In the genomic region with DNA sequence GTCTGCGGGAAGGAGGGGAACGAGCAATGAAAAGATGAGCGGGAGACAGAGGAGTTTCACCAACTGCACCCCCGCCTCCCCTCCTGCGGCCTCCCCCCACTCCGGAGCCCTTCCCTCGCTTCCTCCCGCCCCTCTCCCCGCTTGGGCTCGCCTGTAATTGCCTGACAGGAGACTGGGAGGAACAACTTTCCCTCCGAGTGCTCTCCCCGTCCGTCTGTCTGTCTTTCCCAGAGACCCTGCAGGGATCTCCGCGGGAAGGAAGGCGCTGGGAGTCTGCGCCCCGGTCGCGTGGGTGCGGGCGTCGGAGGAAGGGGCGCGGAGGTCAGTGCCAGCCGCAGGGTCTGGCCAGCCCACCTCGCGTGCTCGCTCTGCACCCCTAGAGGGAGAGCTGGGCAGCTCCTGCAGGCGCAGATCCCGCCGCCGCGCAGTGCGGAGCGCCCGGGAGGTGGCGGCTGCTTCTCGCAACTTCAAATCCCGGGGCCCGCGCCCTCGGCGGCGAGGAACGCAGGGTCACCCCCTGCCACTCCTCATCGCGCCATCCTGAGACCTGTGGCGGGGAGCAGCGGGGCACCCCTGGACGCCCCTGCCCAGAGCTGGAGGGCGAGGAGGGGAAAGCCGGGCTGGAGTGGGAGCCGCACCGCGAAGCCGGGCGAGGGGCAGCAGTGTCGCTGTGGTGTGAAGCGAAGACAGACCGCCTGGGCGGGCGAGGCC, we compare ENCODE assay signal across 8 cellular contexts. TPM values are rescaled to one million over a fixed set of nuclear protein-coding genes. Genes with fewer than 3 reads are reported as not detected.
DNase-seq lines count a peak whose midpoint lies in the region; ATAC-seq and TF ChIP-seq lines count a peak whose summit lies in the region.

No MANE protein-coding gene starts in this region.

- TF ChIP-seq CTCF in mesothelial cell of epicardium (IDR thresholded peaks at IDR 0.05; ENCODE audit: unreplicated experiment), result peak; percentile 34

- peaks cover 58% of the 10 kb centered on the region for H3K27me3 Mint-ChIP-seq in activated CD4-positive, alpha-beta memory T cell treated with anti-CD3 and anti-CD28 coated beads for 36 hours
- no peaks in the 10 kb centered on the region for H3K27me3 Mint-ChIP-seq in mesothelial cell of epicardium (ENCODE audit: low read depth)

- H3K4me1 Mint-ChIP-seq in activated CD4-positive, alpha-beta memory T cell treated with anti-CD3 and anti-CD28 coated beads for 36 hours (ENCODE audit: low read depth), result peaks cover 27% of the 10 kb centered on the region
- peaks cover 60% of the 10 kb centered on the region for H3K4me1 Mint-ChIP-seq in mesothelial cell of epicardium

- peak overlapping the region; percentile 64 for H3K4me3 Mint-ChIP-seq in activated CD4-positive, alpha-beta memory T cell treated with anti-CD3 and anti-CD28 coated beads for 36 hours
- peak overlapping the region; percentile 79 for H3K4me3 Mint-ChIP-seq in mesothelial cell of epicardium

- intact Hi-C loops in activated CD4-positive, alpha-beta memory T cell treated with anti-CD3 and anti-CD28 coated beads for 36 hours (cut with micrococcal nuclease), result loop anchor here (5.0 to 10.0 kb wide), 6 partner anchors 42 to 790 kb away; no protein-coding TSS in a partner anchor

- H3K9ac ChIP-seq in subcutaneous abdominal adipose tissue (ENCODE audit: low read length in 5 of 5), result peak overlapping the region in 4 of 5 donors; percentile 71 to 87 (median 84)

- CTCF ChIA-PET in activated CD4-positive, alpha-beta memory T cell treated with anti-CD3 and anti-CD28 coated beads for 36 hours (lab: Charles Lee), result interaction anchor here (0.6 to 3.5 kb wide), 9 partner anchors 11 to 1303 kb away, joined by 3 to 24 read pairs (median 3); no protein-coding TSS in a partner anchor

- H3K36me3 ChIP-seq in esophagus (ENCODE audit: control insufficient read depth in 2 of 2, insufficient read depth in 2 of 2, low read length in 1 of 2), result no peaks in the 10 kb centered on the region
- H3K36me3 ChIP-seq in subcutaneous abdominal adipose tissue (ENCODE audit: control insufficient read depth in 5 of 5, insufficient read depth in 5 of 5, low read length in 5 of 5), result peaks cover 1 to 6% (median 3%) of the 10 kb centered on the region in 5 donors

- H3K27me3 ChIP-seq in esophagus (ENCODE audit: control insufficient read depth in 1 of 2, insufficient read depth in 2 of 2, low read length in 2 of 2) (no peaks in the 10 kb centered on the region), subcutaneous abdominal adipose tissue (ENCODE audit: control insufficient read depth in 5 of 5, insufficient read depth in 4 of 5, low read length in 5 of 5) (no peaks in the 10 kb centered on the region)

- WGBS in esophagus, 2 donors, result 1% methylated on average over 55 to 63 of the region's 63 CpGs

- H3K36me3 Mint-ChIP-seq in activated CD4-positive, alpha-beta memory T cell treated with anti-CD3 and anti-CD28 coated beads for 36 hours, result no peaks in the 10 kb centered on the region
- no peaks in the 10 kb centered on the region for H3K36me3 Mint-ChIP-seq in mesothelial cell of epicardium

- H3K9me3 ChIP-seq in esophagus (ENCODE audit: control insufficient read depth in 2 of 2, insufficient read depth in 1 of 2, low read depth in 1 of 2, low read length in 1 of 2) (no peaks in the 10 kb centered on the region), subcutaneous abdominal adipose tissue (ENCODE audit: control insufficient read depth in 5 of 5, low read length in 5 of 5) (no peaks in the 10 kb centered on the region)

- H3K9me3 Mint-ChIP-seq in activated CD4-positive, alpha-beta memory T cell treated with anti-CD3 and anti-CD28 coated beads for 36 hours, result no peaks in the 10 kb centered on the region
- no peaks in the 10 kb centered on the region for H3K9me3 Mint-ChIP-seq in mesothelial cell of epicardium

- peak overlapping the region; percentile 63 to 94 for H3K4me3 ChIP-seq in esophagus (ENCODE audit: low read depth in 1 of 2, low read length in 2 of 2)
- H3K4me3 ChIP-seq in subcutaneous abdominal adipose tissue (ENCODE audit: low read depth in 1 of 5, low read length in 5 of 5), result peak overlapping the region; percentile 59 to 99 (median 96)

- POLR2A ChIA-PET in activated CD4-positive, alpha-beta memory T cell treated with anti-CD3 and anti-CD28 coated beads for 36 hours (lab: Charles Lee), result no interaction called here

- peaks cover 2 to 7% of the 10 kb centered on the region in 2 donors for H3K4me1 ChIP-seq in esophagus (ENCODE audit: control insufficient read depth in 2 of 2, insufficient read depth in 2 of 2, low read length in 1 of 2)
- peaks cover 0 to 64% (median 50%) of the 10 kb centered on the region in 5 donors for H3K4me1 ChIP-seq in subcutaneous abdominal adipose tissue (ENCODE audit: control insufficient read depth in 5 of 5, insufficient read depth in 5 of 5, low read length in 5 of 5)

- H3K27ac ChIP-seq in esophagus (ENCODE audit: low read depth in 2 of 2, low read length in 1 of 2) (peak overlapping the region; percentile 65 to 85), subcutaneous abdominal adipose tissue (ENCODE audit: low read depth, low read length) (peak overlapping the region; percentile 97)

- ATAC-seq in GM21423 (IDR thresholded peaks at IDR 0.05; ENCODE audit: unreplicated experiment), result no peak

- peak; percentile 42 to 68 for DNase-seq in NCI-H2081 (lab: John Stamatoyannopoulos, UW)
- no peak for DNase-seq in NCI-H2081 treated with DMSO at 0.1 percent for 48 hours (lab: John Stamatoyannopoulos, UW)
- peak; percentile 50 for DNase-seq in NCI-H1092 (lab: John Stamatoyannopoulos, UW)
- DNase-seq in activated CD4-positive, alpha-beta memory T cell treated with anti-CD3 and anti-CD28 coated beads for 36 hours, result peak; percentile 56
- DNase-seq in mesothelial cell of epicardium (ENCODE audit: low spot score in 2 of 2, unreplicated experiment in 2 of 2), result peak; percentile 61 to 82

- H3K27ac Mint-ChIP-seq in activated CD4-positive, alpha-beta memory T cell treated with anti-CD3 and anti-CD28 coated beads for 36 hours, result no peak overlapping the region
- peak overlapping the region; percentile 87 for H3K27ac Mint-ChIP-seq in mesothelial cell of epicardium

RNA-seq across cellular contexts. Expression of a gene that starts 0.5 kb away (rescaled TPM):
- total RNA-seq in activated CD4-positive, alpha-beta memory T cell treated with anti-CD3 and anti-CD28 coated beads for 36 hours, result 1 to 10 TPM; 1.5 to 1.6 TPM
- 1 to 10 TPM; 2.6 to 4.6 TPM for polyA plus RNA-seq in esophagus
- 44.8 to 51.2 TPM (median 47.7 TPM) in 3 replicates for total RNA-seq in mesothelial cell of epicardium

Comparison
In these comparisons a context has a peak if more than half of its experiments do, and no peak if none do; other contexts are left out.
1. RNA of a gene that starts 0.5 kb away (total RNA-seq): 44.8 to 51.2 TPM in mesothelial cell of epicardium; 1.5 to 1.6 TPM in activated CD4-positive, alpha-beta memory T cell treated with anti-CD3 and anti-CD28 coated beads for 36 hours; every median in the first group is over 10 times any median in the second.